Comparison of ENCODE assay signal across 8 cellular contexts in the genomic region with DNA sequence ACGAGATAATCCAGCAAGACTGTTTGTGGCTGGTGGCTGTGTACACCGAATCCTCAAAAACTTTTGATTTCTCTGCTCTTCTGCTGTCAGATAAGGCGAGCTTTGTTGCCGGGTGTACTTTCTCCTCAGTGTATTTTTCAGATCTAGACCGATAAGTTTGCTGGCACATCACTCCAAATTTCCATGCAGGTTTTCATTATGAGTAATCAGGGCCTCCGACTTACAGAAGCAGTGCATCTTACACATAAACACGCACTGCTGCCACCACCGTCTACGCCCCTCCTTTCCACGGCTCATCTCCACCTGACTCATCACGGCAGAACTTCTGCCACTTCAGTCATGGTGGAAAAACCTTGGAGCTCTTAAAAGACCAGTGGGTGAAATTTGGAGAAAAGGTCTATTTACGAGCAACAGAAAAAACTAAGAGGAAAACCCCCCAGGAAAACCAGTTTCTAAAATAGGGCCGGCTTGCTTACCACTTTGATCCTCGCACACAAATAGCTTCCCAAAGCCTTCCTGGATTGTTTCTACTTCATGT. TPM values are rescaled to one million over a fixed set of nuclear protein-coding genes. Genes with fewer than 3 reads are reported as not detected.
A peak's percentile ranks its signal among the peaks of the same experiment; 100 is the strongest.
DNase-seq lines count a peak whose midpoint lies in the region; ATAC-seq and TF ChIP-seq lines count a peak whose summit lies in the region.

No MANE protein-coding gene starts in this region.

- H3K4me1 ChIP-seq in mammary epithelial cell (ENCODE audit: insufficient read depth, low read length) (peaks cover 26% of the 10 kb centered on the region), left ventricle myocardium inferior (peaks cover 2% of the 10 kb centered on the region)

- H3K27me3 ChIP-seq in mammary epithelial cell (ENCODE audit: insufficient read depth, low read length) (no peaks in the 10 kb centered on the region), left ventricle myocardium inferior (ENCODE audit: low read depth) (no peaks in the 10 kb centered on the region)

- H3K9ac ChIP-seq in mammary epithelial cell (ENCODE audit: insufficient read depth, low read length): no peak overlapping the region

- H2AFZ ChIP-seq in mammary epithelial cell (ENCODE audit: low read depth, low read length): no peak overlapping the region

- no peak for ATAC-seq in WTC11

- no peak overlapping the region for H3K4me3 ChIP-seq in mammary epithelial cell (replicated peaks in 1 of 3; ENCODE audit: insufficient read depth in 1 of 3, low read depth in 2 of 3, low read length in 3 of 3)
- H3K4me3 ChIP-seq in left ventricle myocardium inferior: no peak overlapping the region

- H3K36me3 Mint-ChIP-seq in HFFc6 (ENCODE audit: low read depth) (peaks cover 53% of the 10 kb centered on the region), WTC11 (peaks cover 31% of the 10 kb centered on the region)
- peaks cover 44% of the 10 kb centered on the region for H3K36me3 Mint-ChIP-seq in T-helper 2 cell treated with Interferon-gamma antibody and Interleukin-4, amounts not matched to agents 5 μg/mL and 100 μg/mL, for 36 hours (ENCODE audit: low read depth)

- dilution Hi-C loops in mammary epithelial cell (cut with HindIII; ENCODE audit: low sequenced_read_pairs): no loop called here

- no peaks in the 10 kb centered on the region for H4K20me1 ChIP-seq in mammary epithelial cell (ENCODE audit: insufficient read depth, low read length)

- BruUV-seq in mammary epithelial cell (replicated peaks; lab: Mats Ljungman, UMichigan): no TSS peak

- intact Hi-C loops in mammary epithelial cell (cut with micrococcal nuclease): no loop called here
- intact Hi-C loops in left ventricle myocardium inferior (cut with micrococcal nuclease): loop anchor here (10.0 kb wide), 1 partner anchor 102 kb away; no protein-coding TSS in a partner anchor

- no peaks in the 10 kb centered on the region for H3K9me3 ChIP-seq in mammary epithelial cell (replicated peaks; ENCODE audit: insufficient read depth, low read length)
- H3K9me3 ChIP-seq in left ventricle myocardium inferior (replicated peaks): no peaks in the 10 kb centered on the region

- CTCF ChIA-PET in mammary epithelial cell (lab: Charles Lee; ENCODE audit: low non-redundant PET): no interaction called here
- CTCF ChIA-PET in WTC11 (lab: Charles Lee): interaction anchor here (0.5 kb wide), 1 partner anchor 360 kb away, joined by 3 read pairs; no protein-coding TSS in a partner anchor

- POLR2A ChIA-PET in WTC11 (lab: Charles Lee): no interaction called here

- H3K27ac Mint-ChIP-seq in HFFc6: peak overlapping the region; percentile 97
- peak overlapping the region; percentile 52 for H3K27ac Mint-ChIP-seq in T-helper 2 cell treated with Interferon-gamma antibody and Interleukin-4, amounts not matched to agents 5 μg/mL and 100 μg/mL, for 36 hours
- H3K27ac Mint-ChIP-seq in WTC11: no peak overlapping the region; the same call in 1 of the 2 replicates

- H3K9me3 Mint-ChIP-seq in HFFc6 (no peaks in the 10 kb centered on the region), WTC11 (peaks cover 10% of the 10 kb centered on the region)
- H3K9me3 Mint-ChIP-seq in T-helper 2 cell treated with Interferon-gamma antibody and Interleukin-4, amounts not matched to agents 5 μg/mL and 100 μg/mL, for 36 hours: peaks cover 5% of the 10 kb centered on the region

- peaks cover 5% of the 10 kb centered on the region for H3K36me3 ChIP-seq in mammary epithelial cell (ENCODE audit: insufficient read depth, low read length)
- H3K36me3 ChIP-seq in left ventricle myocardium inferior: peaks cover 20% of the 10 kb centered on the region

- 58% methylated on average over 14 of the region's 14 CpGs for WGBS in mammary epithelial cell (ENCODE audit: low coverage, missing lambda C conversion rate)

- H3K79me2 ChIP-seq in mammary epithelial cell (ENCODE audit: insufficient read depth, low read length): peaks cover 62% of the 10 kb centered on the region

- no peak for TF ChIP-seq CTCF in HFFc6 (IDR thresholded peaks at IDR 0.05)
- no peak for TF ChIP-seq CTCF in mammary epithelial cell (conservative IDR thresholded peaks at IDR 0.05 in 1 of 2, IDR thresholded peaks at IDR 0.05 in 1 of 2; ENCODE audit: extremely low read depth in 1 of 2, insufficient read depth in 1 of 2, low read depth in 1 of 2, low read length in 2 of 2)
- no peak for TF ChIP-seq CTCF in left ventricle myocardium inferior (IDR thresholded peaks at IDR 0.05; ENCODE audit: borderline replicate concordance)
- no peak for TF ChIP-seq CTCF in WTC11 (IDR thresholded peaks at IDR 0.05)

- peak; percentile 82 for DNase-seq in GM04504 (ENCODE audit: low read depth)
- peak; percentile 96 for DNase-seq in HFFc6
- DNase-seq in T-helper 2 cell treated with Interferon-gamma antibody and Interleukin-4, amounts not matched to agents 5 μg/mL and 100 μg/mL, for 36 hours (ENCODE audit: low spot score): peak; percentile 90
- peak; percentile 66 for DNase-seq in mammary epithelial cell
- peak; percentile 73 for DNase-seq in stimulated activated CD4-positive, alpha-beta T cell treated with anti-CD3 and anti-CD28 coated beads, Interleukin-4, amount 100 ng/mL, for 1 hour
- no peak for DNase-seq in left ventricle myocardium inferior
- DNase-seq in cerebellar cortex (ENCODE audit: low spot score): no peak
- no peak for DNase-seq in WTC11 (ENCODE audit: low spot score)

- peaks cover 7% of the 10 kb centered on the region; the same call in 1 of the 2 replicates for H3K27me3 Mint-ChIP-seq in HFFc6 (ENCODE audit: insufficient read depth)
- H3K27me3 Mint-ChIP-seq in T-helper 2 cell treated with Interferon-gamma antibody and Interleukin-4, amounts not matched to agents 5 μg/mL and 100 μg/mL, for 36 hours (ENCODE audit: low read depth): no peaks in the 10 kb centered on the region
- no peaks in the 10 kb centered on the region for H3K27me3 Mint-ChIP-seq in WTC11 (ENCODE audit: low read depth)

- peak overlapping the region; percentile 24 for H3K4me2 ChIP-seq in mammary epithelial cell (ENCODE audit: insufficient read depth, low read depth, low read length)

- H3K4me1 Mint-ChIP-seq in HFFc6 (ENCODE audit: low read depth) (peaks cover 62% of the 10 kb centered on the region), WTC11 (peaks cover 7% of the 10 kb centered on the region)
- H3K4me1 Mint-ChIP-seq in T-helper 2 cell treated with Interferon-gamma antibody and Interleukin-4, amounts not matched to agents 5 μg/mL and 100 μg/mL, for 36 hours (ENCODE audit: low read depth): peaks cover 34% of the 10 kb centered on the region

- in situ Hi-C loops in mammary epithelial cell (cut with MboI; ENCODE audit: low sequenced_read_pairs in 2 of 2): no loop called here

- H3K27ac ChIP-seq in mammary epithelial cell (ENCODE audit: insufficient read depth, low read depth, low read length): peak overlapping the region; percentile 23
- no peak overlapping the region for H3K27ac ChIP-seq in left ventricle myocardium inferior (replicated peaks)

- peak overlapping the region; percentile 77 for H3K4me3 Mint-ChIP-seq in HFFc6
- H3K4me3 Mint-ChIP-seq in T-helper 2 cell treated with Interferon-gamma antibody and Interleukin-4, amounts not matched to agents 5 μg/mL and 100 μg/mL, for 36 hours: peak overlapping the region; percentile 48
- no peak overlapping the region for H3K4me3 Mint-ChIP-seq in WTC11

TF ChIP-seq in WTC11, 78 proteins besides CTCF, POLR2A, EP300 and RAD21:
- TF ChIP-seq, protein P1, sequence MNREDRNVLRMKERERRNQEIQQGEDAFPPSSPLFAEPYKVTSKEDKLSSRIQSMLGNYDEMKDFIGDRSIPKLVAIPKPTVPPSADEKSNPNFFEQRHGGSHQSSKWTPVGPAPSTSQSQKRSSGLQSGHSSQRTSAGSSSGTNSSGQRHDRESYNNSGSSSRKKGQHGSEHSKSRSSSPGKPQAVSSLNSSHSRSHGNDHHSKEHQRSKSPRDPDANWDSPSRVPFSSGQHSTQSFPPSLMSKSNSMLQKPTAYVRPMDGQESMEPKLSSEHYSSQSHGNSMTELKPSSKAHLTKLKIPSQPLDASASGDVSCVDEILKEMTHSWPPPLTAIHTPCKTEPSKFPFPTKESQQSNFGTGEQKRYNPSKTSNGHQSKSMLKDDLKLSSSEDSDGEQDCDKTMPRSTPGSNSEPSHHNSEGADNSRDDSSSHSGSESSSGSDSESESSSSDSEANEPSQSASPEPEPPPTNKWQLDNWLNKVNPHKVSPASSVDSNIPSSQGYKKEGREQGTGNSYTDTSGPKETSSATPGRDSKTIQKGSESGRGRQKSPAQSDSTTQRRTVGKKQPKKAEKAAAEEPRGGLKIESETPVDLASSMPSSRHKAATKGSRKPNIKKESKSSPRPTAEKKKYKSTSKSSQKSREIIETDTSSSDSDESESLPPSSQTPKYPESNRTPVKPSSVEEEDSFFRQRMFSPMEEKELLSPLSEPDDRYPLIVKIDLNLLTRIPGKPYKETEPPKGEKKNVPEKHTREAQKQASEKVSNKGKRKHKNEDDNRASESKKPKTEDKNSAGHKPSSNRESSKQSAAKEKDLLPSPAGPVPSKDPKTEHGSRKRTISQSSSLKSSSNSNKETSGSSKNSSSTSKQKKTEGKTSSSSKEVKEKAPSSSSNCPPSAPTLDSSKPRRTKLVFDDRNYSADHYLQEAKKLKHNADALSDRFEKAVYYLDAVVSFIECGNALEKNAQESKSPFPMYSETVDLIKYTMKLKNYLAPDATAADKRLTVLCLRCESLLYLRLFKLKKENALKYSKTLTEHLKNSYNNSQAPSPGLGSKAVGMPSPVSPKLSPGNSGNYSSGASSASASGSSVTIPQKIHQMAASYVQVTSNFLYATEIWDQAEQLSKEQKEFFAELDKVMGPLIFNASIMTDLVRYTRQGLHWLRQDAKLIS (CRISPR knock-in tag; IDR thresholded peaks at IDR 0.05; ENCODE audit: borderline replicate concordance): no peak
- no peak for TF ChIP-seq NR1H2 (CRISPR knock-in tag; IDR thresholded peaks at IDR 0.05)

RNA-seq across cellular contexts. Expression of a gene that starts 7.7 kb away (rescaled TPM):
- total RNA-seq in HFFc6 (2021; fragmentation: NEBNext Ultra II Directional; extraction: Animal tissue kit (Norgen Biotek cat#: 25700)): 10 to 100 TPM; 16.6 to 19.5 (median 18.9) TPM
- total RNA-seq in mammary epithelial cell (10 to 100 TPM; 16.3 to 22.4 TPM), left ventricle myocardium inferior (4.9 TPM), WTC11 (2021) (13.8 to 14.2 TPM (median 14.2 TPM) in 3 replicates)
- polyA plus RNA-seq in mammary epithelial cell: 6.7 TPM
- polyA minus RNA-seq in mammary epithelial cell: 11.0 TPM

RNA-seq across cellular contexts. Expression of a gene that starts 48.7 kb away (rescaled TPM):
- total RNA-seq in HFFc6 (2021; fragmentation: NEBNext Ultra II Directional; extraction: Animal tissue kit (Norgen Biotek cat#: 25700)): 10 to 100 TPM; 14.4 to 19.9 (median 17.2) TPM
- 10 to 100 TPM; 29.1 to 36.7 TPM for total RNA-seq in mammary epithelial cell
- 28.0 TPM for polyA plus RNA-seq in mammary epithelial cell
- 90.3 TPM for polyA minus RNA-seq in mammary epithelial cell
- total RNA-seq in left ventricle myocardium inferior: 5.9 TPM
- 11.2 to 14.9 TPM (median 14.1 TPM) in 3 replicates for total RNA-seq in WTC11 (2021)

Comparison
In these comparisons a context has a peak if more than half of its experiments do, and no peak if none do; other contexts are left out.
1. DNase-seq: peak in GM04504 (single experiment), HFFc6 (single experiment), T-helper 2 cell treated with Interferon-gamma antibody and Interleukin-4, amounts not matched to agents 5 μg/mL and 100 μg/mL, for 36 hours (single experiment), mammary epithelial cell (single experiment) and stimulated activated CD4-positive, alpha-beta T cell treated with anti-CD3 and anti-CD28 coated beads, Interleukin-4, amount 100 ng/mL, for 1 hour (single experiment); none in left ventricle myocardium inferior (single experiment), cerebellar cortex (single experiment) and WTC11 (single experiment).